Comparison of ENCODE assay signal across 16 cellular contexts in the genomic region with DNA sequence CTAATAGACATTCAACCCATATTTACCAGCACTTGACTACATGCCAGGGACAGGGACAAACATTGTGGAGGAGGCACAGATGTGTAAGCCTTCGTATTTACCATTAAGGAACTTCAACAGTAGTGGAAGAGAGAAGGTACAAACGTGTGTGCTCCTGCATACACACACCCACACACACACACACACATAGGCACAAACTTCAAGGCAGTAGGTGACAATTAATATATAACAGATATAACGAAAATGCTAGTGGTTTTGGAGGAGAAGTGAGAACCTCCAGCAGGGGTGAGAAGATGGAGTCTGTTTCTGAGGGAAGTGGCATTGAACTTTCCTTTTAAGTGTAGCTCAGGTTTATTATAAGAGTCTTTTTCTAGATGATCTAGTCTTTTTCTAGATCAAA.
DNase-seq lines count a peak whose midpoint lies in the region; ATAC-seq lines count a peak whose summit lies in the region.
"Had no signal": no experiment of that assay in that cellular context is flagged by ENCODE, and none has a peak within 500 bp of the region (broad histone marks: within the 10 kb centered on the region; RNA-seq: fewer than 3 reads in every experiment).

No MANE protein-coding gene starts in this region.

- in situ Hi-C loops in KBM-7 (cut with MboI; ENCODE audit: low pct_unique_long_range_greater_than_20kb, low sequenced_read_pairs): no loop called here

- ATAC-seq in GM18508 (IDR thresholded peaks at IDR 0.05; ENCODE audit: insufficient read depth, unreplicated experiment) (peak; percentile 30), GM19463 (IDR thresholded peaks at IDR 0.05; ENCODE audit: unreplicated experiment) (peak; percentile 37), HG03354 (IDR thresholded peaks at IDR 0.05; ENCODE audit: poor library complexity, severe bottlenecking, unreplicated experiment) (peak; percentile 47)
- ATAC-seq: activated naive CD4-positive, alpha-beta T cell treated with anti-CD3 and anti-CD28 coated beads, Interleukin-2, amount 50 U/mL, for 72 hours; mucosa of descending colon had no signal

- DNase-seq in cerebellar cortex (ENCODE audit: low spot score): no peak
- no peak for DNase-seq in cerebellum (ENCODE audit: low spot score)
- no peak for DNase-seq in NCI-H2081 treated with DMSO at 0.1 percent for 48 hours (lab: John Stamatoyannopoulos, UW)
- no peak for DNase-seq in KBM-7
- DNase-seq: activated CD4-positive, alpha-beta T cell treated with anti-CD3 and anti-CD28 coated beads, Interleukin-2, amount 10 ng/mL, durations not matched to agents 24 days and 14 days; GM23248; mucosa of descending colon; NCI-H1417; NCI-H748 treated with DMSO at 0.1 percent for 48 hours; PC-9; SHP77 treated with DMSO at 0.1 percent for 48 hours; trophoblast cell had no signal
